ENCODE assay signal across 9 cellular contexts in the genomic region with DNA sequence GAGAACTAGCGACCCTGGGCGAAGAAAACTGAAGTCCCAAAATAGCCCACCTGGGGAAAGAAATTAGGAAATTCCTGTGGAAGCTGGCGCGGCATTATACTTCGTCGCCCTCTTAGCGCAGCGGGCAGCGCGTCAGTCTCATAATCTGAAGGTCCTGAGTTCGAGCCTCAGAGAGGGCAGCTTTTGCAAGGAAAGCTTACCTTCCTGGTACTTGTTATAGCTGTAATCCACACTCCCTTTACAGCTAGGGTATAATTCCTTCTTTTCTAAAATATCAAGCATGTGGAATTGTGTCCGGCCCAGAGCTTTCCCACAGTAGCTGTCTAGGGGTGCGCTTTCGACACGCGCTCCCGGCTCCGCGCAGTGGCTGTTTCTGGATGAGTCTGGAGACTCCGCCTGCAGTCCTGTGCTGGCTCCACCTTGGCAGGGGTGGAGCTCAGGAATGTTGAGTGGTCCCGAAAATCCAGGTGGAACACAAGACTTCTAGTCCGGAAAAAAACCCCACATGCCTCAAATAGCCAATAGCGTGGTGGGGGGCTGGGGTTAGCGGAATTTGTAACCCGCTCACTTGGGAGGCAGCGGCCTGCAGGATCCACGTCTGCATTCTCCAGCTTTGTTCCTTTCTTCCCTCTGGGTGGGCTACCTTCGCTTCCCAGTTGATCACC.
DNase-seq lines count a peak whose midpoint lies in the region; ATAC-seq and TF ChIP-seq lines count a peak whose summit lies in the region.
"Had no signal": no experiment of that assay in that cellular context is flagged by ENCODE, and none has a peak within 500 bp of the region (broad histone marks: within the 10 kb centered on the region; RNA-seq: fewer than 3 reads in every experiment).

No MANE protein-coding gene starts in this region.

- TF ChIP-seq RAD21 in HCT116 (IDR thresholded peaks at IDR 0.05; ENCODE audit: low read depth): 0 out of 2 replicates have a peak, but pooled peaks have one; percentile 14

- H3K36me3 Mint-ChIP-seq in natural killer cell treated with Interleukin-12 subunit alpha and Interleukin-12 subunit beta and Interleukin-15 and Interleukin-18, amount 100 ng/mL, for 72 hours: peaks cover 15% of the 10 kb centered on the region

- CTCF ChIA-PET in HCT116 (lab: Charles Lee): no interaction called here

- H3K79me2 ChIP-seq in ACC112 (ENCODE audit: control insufficient read depth, insufficient read depth, low read length, unreplicated experiment) (no peaks in the 10 kb centered on the region), HCT116 (ENCODE audit: insufficient read depth, low read length) (no peaks in the 10 kb centered on the region)

- TF ChIP-seq CTCF in HCT116 (IDR thresholded peaks at IDR 0.05 in 2 of 3, conservative IDR thresholded peaks at IDR 0.05 in 1 of 3; ENCODE audit: borderline replicate concordance in 1 of 3, insufficient read depth in 1 of 3, low read depth in 2 of 3, low read length in 2 of 3): 0 out of 6 replicates have a peak, but pooled peaks of 1 of the 3 experiments have one; percentile 5
- TF ChIP-seq CTCF in brain microvascular endothelial cell (IDR thresholded peaks at IDR 0.05; ENCODE audit: low read depth, low read length, missing control alignments): no peak

- H3K4me2 ChIP-seq in HCT116 (ENCODE audit: low read length): peak overlapping the region; percentile 54

- no peaks in the 10 kb centered on the region for H4K20me1 ChIP-seq in HCT116 (ENCODE audit: insufficient read depth)

- H3K4me3 Mint-ChIP-seq in natural killer cell treated with Interleukin-12 subunit alpha and Interleukin-12 subunit beta and Interleukin-15 and Interleukin-18, amount 100 ng/mL, for 72 hours: no peak overlapping the region

- no peak overlapping the region for H3K27ac ChIP-seq in ACC112 (ENCODE audit: low read depth, low read length)
- peak overlapping the region; percentile 4; the same call in 1 of the 2 replicates for H3K27ac ChIP-seq in HCT116 (ENCODE audit: low read depth, low read length)
- H3K27ac ChIP-seq in brain microvascular endothelial cell: no peak overlapping the region

- no peak overlapping the region for H2AFZ ChIP-seq in ACC112 (ENCODE audit: low read length, unreplicated experiment)
- peak overlapping the region; percentile 44 for H2AFZ ChIP-seq in HCT116 (ENCODE audit: low read depth, low read length, poor library complexity, severe bottlenecking)

- TF ChIP-seq POLR2A in HCT116 (IDR thresholded peaks at IDR 0.05; ENCODE audit: borderline replicate concordance, extremely low read depth, insufficient read depth, insufficient read length): no peak

- RAD21 ChIA-PET in HCT116 (lab: Charles Lee; ENCODE audit: low non-redundant PET in 1 of 2, low total read pairs in 2 of 2, uncharacterized antibody in 2 of 2, unreplicated experiment in 2 of 2): no interaction called here

- H3K27ac Mint-ChIP-seq in natural killer cell treated with Interleukin-12 subunit alpha and Interleukin-12 subunit beta and Interleukin-15 and Interleukin-18, amount 100 ng/mL, for 72 hours: peak overlapping the region in 1 of 2 donors; percentile 33

- no peak overlapping the region for H3K9ac ChIP-seq in HCT116 (ENCODE audit: low read length)

- H3K36me3 ChIP-seq in ACC112 (ENCODE audit: insufficient read depth, low read length): no peaks in the 10 kb centered on the region
- no peaks in the 10 kb centered on the region for H3K36me3 ChIP-seq in HCT116 (ENCODE audit: control insufficient read depth in 1 of 2, insufficient read depth in 2 of 2, low read length in 2 of 2)
- no peaks in the 10 kb centered on the region for H3K36me3 ChIP-seq in brain microvascular endothelial cell (replicated peaks)

- H3K27me3 Mint-ChIP-seq in natural killer cell treated with Interleukin-12 subunit alpha and Interleukin-12 subunit beta and Interleukin-15 and Interleukin-18, amount 100 ng/mL, for 72 hours: peaks cover 37 to 61% of the 10 kb centered on the region in 2 donors

- H3K9me3 ChIP-seq in HCT116 (ENCODE audit: control insufficient read depth in 1 of 2, insufficient read depth in 1 of 2, low read depth in 1 of 2, low read length in 2 of 2): peaks cover 0 to 6% of the 10 kb centered on the region in 2 experiments; a peak in 1 of 4 replicates

- H3K4me1 ChIP-seq in ACC112 (ENCODE audit: control insufficient read depth, insufficient read depth, low read length, unreplicated experiment) (no peaks in the 10 kb centered on the region), HCT116 (ENCODE audit: control insufficient read depth in 1 of 2, insufficient read depth in 2 of 2, low read length in 2 of 2) (peaks cover 2 to 13% of the 10 kb centered on the region in 2 experiments; a peak in 3 of 4 replicates)

- no peaks in the 10 kb centered on the region for H3K9me2 ChIP-seq in HCT116 (ENCODE audit: insufficient read depth)

- peak; percentile 98 for ATAC-seq in HCT116
- ATAC-seq in GM21619 (IDR thresholded peaks at IDR 0.05; ENCODE audit: unreplicated experiment): no peak
- ATAC-seq in natural killer cell treated with Interleukin-12 subunit alpha and Interleukin-12 subunit beta and Interleukin-15 and Interleukin-18, amount 100 ng/mL, for 72 hours: no peak
- ATAC-seq in HG03139 (IDR thresholded peaks at IDR 0.05; ENCODE audit: unreplicated experiment): no peak
- no peak for ATAC-seq in HG03025 (IDR thresholded peaks at IDR 0.05; ENCODE audit: low FRiP score, unreplicated experiment)

- H3K27me3 ChIP-seq in ACC112 (ENCODE audit: insufficient read depth, low read length): peaks cover 34% of the 10 kb centered on the region
- no peaks in the 10 kb centered on the region for H3K27me3 ChIP-seq in HCT116 (ENCODE audit: insufficient read depth, low read length)
- H3K27me3 ChIP-seq in brain microvascular endothelial cell (replicated peaks): peaks cover 11% of the 10 kb centered on the region

- intact Hi-C loops in HCT116 (cut with micrococcal nuclease): no loop called here

- no TSS peak for BruUV-seq in HCT116 (replicated peaks; lab: Mats Ljungman, UMichigan)

- H3K4me1 Mint-ChIP-seq in natural killer cell treated with Interleukin-12 subunit alpha and Interleukin-12 subunit beta and Interleukin-15 and Interleukin-18, amount 100 ng/mL, for 72 hours (ENCODE audit: low read depth in 2 of 2): no peaks in the 10 kb centered on the region

- in situ Hi-C loops in brain microvascular endothelial cell (cut with HindIII; ENCODE audit: low pct_ligation_motif_present, low sequenced_read_pairs): no loop called here

- DNase-seq in HCT116 (ENCODE audit: low read depth, low spot score): peak; percentile 76
- DNase-seq in brain microvascular endothelial cell: peak; percentile 77
- DNase-seq in iris pigment epithelial cell (ENCODE audit: low read depth): peak; percentile 82
- DNase-seq in natural killer cell treated with Interleukin-12 subunit alpha and Interleukin-12 subunit beta and Interleukin-15 and Interleukin-18, amount 100 ng/mL, for 72 hours (ENCODE audit: low spot score): no peak
- DNase-seq: stimulated activated CD4-positive, alpha-beta T cell treated with anti-CD3 and anti-CD28 coated beads, Interleukin-4, amount 100 ng/mL, for 24 hours had no signal

- POLR2A ChIA-PET in HCT116 (lab: Charles Lee): no interaction called here

- H3K4me3 ChIP-seq in ACC112 (ENCODE audit: low read depth, low read length): peak overlapping the region; percentile 39; the same call in 1 of the 2 replicates
- H3K4me3 ChIP-seq in HCT116 (replicated peaks in 1 of 2; ENCODE audit: low read depth in 1 of 2, low read length in 2 of 2): no peak overlapping the region
- H3K4me3 ChIP-seq in brain microvascular endothelial cell (ENCODE audit: low read depth, low read length): peak overlapping the region; percentile 46

- peaks cover 9% of the 10 kb centered on the region for H3K9me3 Mint-ChIP-seq in natural killer cell treated with Interleukin-12 subunit alpha and Interleukin-12 subunit beta and Interleukin-15 and Interleukin-18, amount 100 ng/mL, for 72 hours

TF ChIP-seq in HCT116, 20 proteins besides CTCF, POLR2A, EP300 and RAD21 (continues in another document):
- TF ChIP-seq CBX3 (IDR thresholded peaks at IDR 0.05; ENCODE audit: low read depth) (peak; percentile 71; the same call in 1 of the 2 replicates), ZNF274 (IDR thresholded peaks at IDR 0.05; ENCODE audit: low read depth, low read length) (no peak), EZH2 (IDR thresholded peaks at IDR 0.05) (no peak), POLR2AphosphoS5 (IDR thresholded peaks at IDR 0.05; ENCODE audit: low read depth, low read length) (no peak), ZFX (IDR thresholded peaks at IDR 0.05) (no peak), ELF1 (IDR thresholded peaks at IDR 0.05; ENCODE audit: borderline replicate concordance, low read depth) (no peak; the same call in 1 of the 2 replicates), SIN3A (IDR thresholded peaks at IDR 0.05; ENCODE audit: low read depth) (no peak), EZH2phosphoT487 (IDR thresholded peaks at IDR 0.05; ENCODE audit: borderline replicate concordance) (no peak), JUND (IDR thresholded peaks at IDR 0.05) (no peak), CEBPB (IDR thresholded peaks at IDR 0.05; ENCODE audit: low read depth) (0 out of 2 replicates have a peak, but pooled peaks have one; percentile 27), SRF (IDR thresholded peaks at IDR 0.05; ENCODE audit: low read depth) (no peak)
- TF ChIP-seq, protein P1, sequence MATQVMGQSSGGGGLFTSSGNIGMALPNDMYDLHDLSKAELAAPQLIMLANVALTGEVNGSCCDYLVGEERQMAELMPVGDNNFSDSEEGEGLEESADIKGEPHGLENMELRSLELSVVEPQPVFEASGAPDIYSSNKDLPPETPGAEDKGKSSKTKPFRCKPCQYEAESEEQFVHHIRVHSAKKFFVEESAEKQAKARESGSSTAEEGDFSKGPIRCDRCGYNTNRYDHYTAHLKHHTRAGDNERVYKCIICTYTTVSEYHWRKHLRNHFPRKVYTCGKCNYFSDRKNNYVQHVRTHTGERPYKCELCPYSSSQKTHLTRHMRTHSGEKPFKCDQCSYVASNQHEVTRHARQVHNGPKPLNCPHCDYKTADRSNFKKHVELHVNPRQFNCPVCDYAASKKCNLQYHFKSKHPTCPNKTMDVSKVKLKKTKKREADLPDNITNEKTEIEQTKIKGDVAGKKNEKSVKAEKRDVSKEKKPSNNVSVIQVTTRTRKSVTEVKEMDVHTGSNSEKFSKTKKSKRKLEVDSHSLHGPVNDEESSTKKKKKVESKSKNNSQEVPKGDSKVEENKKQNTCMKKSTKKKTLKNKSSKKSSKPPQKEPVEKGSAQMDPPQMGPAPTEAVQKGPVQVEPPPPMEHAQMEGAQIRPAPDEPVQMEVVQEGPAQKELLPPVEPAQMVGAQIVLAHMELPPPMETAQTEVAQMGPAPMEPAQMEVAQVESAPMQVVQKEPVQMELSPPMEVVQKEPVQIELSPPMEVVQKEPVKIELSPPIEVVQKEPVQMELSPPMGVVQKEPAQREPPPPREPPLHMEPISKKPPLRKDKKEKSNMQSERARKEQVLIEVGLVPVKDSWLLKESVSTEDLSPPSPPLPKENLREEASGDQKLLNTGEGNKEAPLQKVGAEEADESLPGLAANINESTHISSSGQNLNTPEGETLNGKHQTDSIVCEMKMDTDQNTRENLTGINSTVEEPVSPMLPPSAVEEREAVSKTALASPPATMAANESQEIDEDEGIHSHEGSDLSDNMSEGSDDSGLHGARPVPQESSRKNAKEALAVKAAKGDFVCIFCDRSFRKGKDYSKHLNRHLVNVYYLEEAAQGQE (IDR thresholded peaks at IDR 0.05; ENCODE audit: low read depth): no peak

Comparison
In these comparisons a context has a peak if more than half of its experiments do, and no peak if none do; other contexts are left out.
1. H3K4me3 ChIP-seq: peak in ACC112 (single experiment) and brain microvascular endothelial cell (single experiment); none in HCT116 (0 of 2).